ENCODE assay signal across 10 cellular contexts in the genomic region with DNA sequence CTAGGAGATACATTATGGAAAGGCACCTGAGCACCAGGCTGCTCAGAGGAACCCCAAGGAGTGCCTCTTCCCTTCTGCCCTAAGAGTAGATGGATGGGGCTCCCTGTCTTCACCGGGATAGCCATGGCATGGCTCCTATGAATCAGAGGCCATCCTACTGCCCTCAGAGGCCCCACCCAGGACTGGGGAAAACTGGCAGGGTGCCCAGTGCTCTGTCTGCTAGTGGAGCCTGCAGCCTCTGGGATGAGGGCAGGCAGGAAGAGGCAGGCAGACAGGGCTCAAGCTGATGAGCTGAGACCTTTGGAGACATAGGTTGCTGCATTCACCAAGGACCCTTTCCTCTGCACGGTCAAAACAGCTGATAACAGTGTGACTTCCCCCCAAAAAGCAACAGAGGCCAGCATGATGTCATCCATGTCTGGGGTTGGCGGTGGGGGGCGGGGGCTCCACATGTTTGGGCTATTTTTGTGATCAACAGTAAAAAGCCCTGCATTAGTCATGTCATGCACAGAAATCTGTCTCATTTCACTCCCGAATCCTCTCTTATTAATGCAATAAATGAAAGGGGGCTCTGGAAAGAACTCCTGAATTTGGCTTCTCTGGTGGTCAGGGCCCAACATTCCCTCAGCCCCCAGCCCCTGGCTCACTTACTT.
DNase-seq lines count a peak whose midpoint lies in the region; ATAC-seq and TF ChIP-seq lines count a peak whose summit lies in the region.
"Had no signal": no experiment of that assay in that cellular context is flagged by ENCODE, and none has a peak within 500 bp of the region (broad histone marks: within the 10 kb centered on the region; RNA-seq: fewer than 3 reads in every experiment).

No MANE protein-coding gene starts in this region.

- H2BK5ac ChIP-seq in H9 (ENCODE audit: insufficient read length, low read length): no peak overlapping the region

- H3K27ac Mint-ChIP-seq in osteocyte (ENCODE audit: unreplicated experiment): peak overlapping the region; percentile 50
- H3K27ac Mint-ChIP-seq in activated T-cell treated with anti-CD3 and anti-CD28 coated beads, Interleukin-2, amount 50 U/mL, for 24 hours: no peak overlapping the region
- no peak overlapping the region for H3K27ac Mint-ChIP-seq in H9
- no peak overlapping the region for H3K27ac Mint-ChIP-seq in stimulated activated effector memory CD8-positive, alpha-beta T cell treated with anti-CD3 and anti-CD28 coated beads, Interleukin-12 subunit alpha, Interleukin-12 subunit beta, amount 100 ng/mL, for 72 hours
- H3K27ac Mint-ChIP-seq: T-helper 17 cell had no signal

- H3K9me2 ChIP-seq in PC-3 (replicated peaks; ENCODE audit: low read length): no peaks in the 10 kb centered on the region

- H2BK15ac ChIP-seq in H9 (ENCODE audit: low read depth, low read length): no peak overlapping the region

- H3K23me2 ChIP-seq in H9 (ENCODE audit: insufficient read length, low read depth, low read length, poor library complexity, severe bottlenecking): no peaks in the 10 kb centered on the region

- H2BK20ac ChIP-seq in H9 (ENCODE audit: low read depth, low read length, poor library complexity, severe bottlenecking): no peak overlapping the region

- no peak overlapping the region for H3K14ac ChIP-seq in H9 (ENCODE audit: insufficient read depth, low read length)

- no peak overlapping the region for H3K4me2 ChIP-seq in PC-3 (ENCODE audit: low read length)
- no peak overlapping the region for H3K4me2 ChIP-seq in H9 (ENCODE audit: insufficient read depth, insufficient read length, low read length)

- POLR2A ChIA-PET in PC-3 (lab: Charles Lee; ENCODE audit: unreplicated experiment): no interaction called here

- H3K4me1 Mint-ChIP-seq in osteocyte (ENCODE audit: unreplicated experiment): peaks cover 18% of the 10 kb centered on the region
- no peaks in the 10 kb centered on the region for H3K4me1 Mint-ChIP-seq in activated T-cell treated with anti-CD3 and anti-CD28 coated beads, Interleukin-2, amount 50 U/mL, for 24 hours (ENCODE audit: low read depth)
- no peaks in the 10 kb centered on the region for H3K4me1 Mint-ChIP-seq in H9
- no peaks in the 10 kb centered on the region for H3K4me1 Mint-ChIP-seq in stimulated activated effector memory CD8-positive, alpha-beta T cell treated with anti-CD3 and anti-CD28 coated beads, Interleukin-12 subunit alpha, Interleukin-12 subunit beta, amount 100 ng/mL, for 72 hours
- H3K4me1 Mint-ChIP-seq: T-helper 17 cell had no signal

- H3K27me3 Mint-ChIP-seq in osteocyte (ENCODE audit: unreplicated experiment) (no peaks in the 10 kb centered on the region), H9 (ENCODE audit: low read depth) (peaks cover 2% of the 10 kb centered on the region; the same call in 1 of the 2 replicates)
- peaks cover 13% of the 10 kb centered on the region for H3K27me3 Mint-ChIP-seq in activated T-cell treated with anti-CD3 and anti-CD28 coated beads, Interleukin-2, amount 50 U/mL, for 24 hours
- H3K27me3 Mint-ChIP-seq: T-helper 17 cell had no signal

- H3K36me3 ChIP-seq in PC-3 (ENCODE audit: low read depth, low read length): no peaks in the 10 kb centered on the region

- WGBS in H9 (ENCODE audit: extremely low coverage, insufficient read length, low lambda C conversion rate): no CpG with 5 or more reads among the region's 5 CpGs

- no peak overlapping the region for H4K5ac ChIP-seq in H9 (ENCODE audit: insufficient read length, low read depth, low read length)

- no peak overlapping the region for H2BK12ac ChIP-seq in H9 (ENCODE audit: insufficient read length, low read depth, low read length)

- no peak overlapping the region for H2AK5ac ChIP-seq in H9 (ENCODE audit: insufficient read length, low read length)

- DNase-seq in EL: peak; percentile 86
- DNase-seq in PC-3: peak; percentile 63
- DNase-seq in epithelial cell of esophagus (ENCODE audit: low read depth): peak; percentile 31
- peak; percentile 89 for DNase-seq in osteocyte (ENCODE audit: extremely low spot score, unreplicated experiment)
- no peak for DNase-seq in DMS79 treated with DMSO at 0.1 percent for 48 hours (lab: John Stamatoyannopoulos, UW)
- no peak for DNase-seq in activated T-cell treated with anti-CD3 and anti-CD28 coated beads, Interleukin-2, amount 50 U/mL, for 24 hours
- DNase-seq in H9: no peak
- no peak for DNase-seq in stimulated activated effector memory CD8-positive, alpha-beta T cell treated with anti-CD3 and anti-CD28 coated beads, Interleukin-12 subunit alpha, Interleukin-12 subunit beta, amount 100 ng/mL, for 72 hours (ENCODE audit: low spot score in 2 of 2)
- DNase-seq: GF-D8, T-helper 17 cell had no signal

- H3K9ac ChIP-seq in PC-3 (ENCODE audit: low read length): no peak overlapping the region
- no peak overlapping the region for H3K9ac ChIP-seq in H9 (ENCODE audit: extremely low read depth, insufficient read length, low read length)

- H2AFZ ChIP-seq in PC-3 (ENCODE audit: low read length) (no peak overlapping the region), H9 (ENCODE audit: low read length) (no peak overlapping the region)

- H3K27ac ChIP-seq in PC-3 (ENCODE audit: low read length) (no peak overlapping the region), H9 (ENCODE audit: insufficient read length, low read depth, low read length) (no peak overlapping the region)

- H3K79me2 ChIP-seq in PC-3 (ENCODE audit: low read length) (no peaks in the 10 kb centered on the region), H9 (ENCODE audit: insufficient read depth, low read length) (no peaks in the 10 kb centered on the region)

- no peak overlapping the region for H3K56ac ChIP-seq in H9 (ENCODE audit: insufficient read length, low read depth, low read length)

- H3K27me3 ChIP-seq in PC-3 (ENCODE audit: low read length) (no peaks in the 10 kb centered on the region), H9 (ENCODE audit: insufficient read depth, low read length) (no peaks in the 10 kb centered on the region)

- H3K4me3 Mint-ChIP-seq in osteocyte (ENCODE audit: unreplicated experiment) (no peak overlapping the region), H9 (no peak overlapping the region)
- H3K4me3 Mint-ChIP-seq in activated T-cell treated with anti-CD3 and anti-CD28 coated beads, Interleukin-2, amount 50 U/mL, for 24 hours: no peak overlapping the region
- H3K4me3 Mint-ChIP-seq in stimulated activated effector memory CD8-positive, alpha-beta T cell treated with anti-CD3 and anti-CD28 coated beads, Interleukin-12 subunit alpha, Interleukin-12 subunit beta, amount 100 ng/mL, for 72 hours: no peak overlapping the region
- H3K4me3 Mint-ChIP-seq: T-helper 17 cell had no signal

- no peaks in the 10 kb centered on the region for H4K20me1 ChIP-seq in PC-3 (ENCODE audit: low read length)
- H4K20me1 ChIP-seq in H9 (ENCODE audit: control insufficient read depth, insufficient read depth, insufficient read length): no peaks in the 10 kb centered on the region

- H3K79me1 ChIP-seq in H9 (ENCODE audit: insufficient read depth, low read depth, low read length, poor library complexity, severe bottlenecking): no peaks in the 10 kb centered on the region

- no peak overlapping the region for H3K18ac ChIP-seq in H9 (ENCODE audit: insufficient read length, low read depth, low read length)

- CTCF ChIA-PET in PC-3 (lab: Charles Lee): no interaction called here

- H3K9me3 ChIP-seq in PC-3 (ENCODE audit: low read length): no peaks in the 10 kb centered on the region
- peaks cover 45% of the 10 kb centered on the region for H3K9me3 ChIP-seq in H9 (ENCODE audit: control insufficient read depth, low read depth, low read length)

- no peak overlapping the region for H4K91ac ChIP-seq in H9 (ENCODE audit: insufficient read length, low read depth, low read length)

- ATAC-seq in PC-3: peak; percentile 79
- no peak for ATAC-seq in stimulated activated effector memory CD8-positive, alpha-beta T cell treated with anti-CD3 and anti-CD28 coated beads, Interleukin-12 subunit alpha, Interleukin-12 subunit beta, amount 100 ng/mL, for 72 hours
- ATAC-seq: T-helper 17 cell had no signal

- H4K8ac ChIP-seq in H9 (replicated peaks; ENCODE audit: insufficient read length, low read depth, low read length): no peak overlapping the region

- TF ChIP-seq CTCF in PC-3 (conservative IDR thresholded peaks at IDR 0.05; ENCODE audit: low read depth, low read length): no peak
- no peak for TF ChIP-seq CTCF in epithelial cell of esophagus (IDR thresholded peaks at IDR 0.05; ENCODE audit: insufficient read depth, low read depth, low read length, missing control alignments)
- TF ChIP-seq CTCF in osteocyte (IDR thresholded peaks at IDR 0.05): no peak
- TF ChIP-seq CTCF in H9 (conservative IDR thresholded peaks at IDR 0.05): no peak

- no peak overlapping the region for H2BK120ac ChIP-seq in H9 (ENCODE audit: low read depth, low read length, poor library complexity, severe bottlenecking)

- H3F3A ChIP-seq in PC-3 (ENCODE audit: low read length, unreplicated experiment): no peaks in the 10 kb centered on the region

- intact Hi-C loops in PC-3 (cut with micrococcal nuclease): no loop called here

- no peak overlapping the region for H3K4ac ChIP-seq in H9 (ENCODE audit: low read depth, low read length)

- H3K9me3 Mint-ChIP-seq in osteocyte (ENCODE audit: unreplicated experiment): no peaks in the 10 kb centered on the region
- no peaks in the 10 kb centered on the region for H3K9me3 Mint-ChIP-seq in activated T-cell treated with anti-CD3 and anti-CD28 coated beads, Interleukin-2, amount 50 U/mL, for 24 hours
- peaks cover 73 to 74% of the 10 kb centered on the region in 2 experiments for H3K9me3 Mint-ChIP-seq in H9
- H3K9me3 Mint-ChIP-seq in stimulated activated effector memory CD8-positive, alpha-beta T cell treated with anti-CD3 and anti-CD28 coated beads, Interleukin-12 subunit alpha, Interleukin-12 subunit beta, amount 100 ng/mL, for 72 hours: no peaks in the 10 kb centered on the region

- H3K4me3 ChIP-seq in PC-3 (ENCODE audit: low read length) (no peak overlapping the region), epithelial cell of esophagus (ENCODE audit: low read length) (no peak overlapping the region)

- H3K4me1 ChIP-seq in PC-3 (ENCODE audit: insufficient read depth, low read length) (0 out of 2 replicates have a peak, but pooled peaks cover 8% of the 10 kb centered on the region), H9 (ENCODE audit: insufficient read depth, low read length) (no peaks in the 10 kb centered on the region)

- no TSS peak for BruUV-seq in PC-3 (replicated peaks; lab: Mats Ljungman, UMichigan)

- H3K36me3 Mint-ChIP-seq in osteocyte (ENCODE audit: unreplicated experiment) (no peaks in the 10 kb centered on the region), H9 (ENCODE audit: insufficient read depth in 1 of 3, low read depth in 3 of 3) (no peaks in the 10 kb centered on the region; a peak in 1 of 7 replicates)
- H3K36me3 Mint-ChIP-seq in activated T-cell treated with anti-CD3 and anti-CD28 coated beads, Interleukin-2, amount 50 U/mL, for 24 hours (ENCODE audit: low read depth): no peaks in the 10 kb centered on the region
- no peaks in the 10 kb centered on the region for H3K36me3 Mint-ChIP-seq in stimulated activated effector memory CD8-positive, alpha-beta T cell treated with anti-CD3 and anti-CD28 coated beads, Interleukin-12 subunit alpha, Interleukin-12 subunit beta, amount 100 ng/mL, for 72 hours

- H3K23ac ChIP-seq in H9 (ENCODE audit: insufficient read length, low read depth, low read length): no peak overlapping the region

- H3T11ph ChIP-seq in H9 (ENCODE audit: low read length): no peak overlapping the region

Comparison
In these comparisons a context has a peak if more than half of its experiments do, and no peak if none do; other contexts are left out.
1. DNase-seq: peak in EL (single experiment), PC-3 (single experiment), epithelial cell of esophagus (single experiment) and osteocyte (single experiment); none in DMS79 treated with DMSO at 0.1 percent for 48 hours (single experiment), activated T-cell treated with anti-CD3 and anti-CD28 coated beads, Interleukin-2, amount 50 U/mL, for 24 hours (single experiment), H9 (single experiment) and stimulated activated effector memory CD8-positive, alpha-beta T cell treated with anti-CD3 and anti-CD28 coated beads, Interleukin-12 subunit alpha, Interleukin-12 subunit beta, amount 100 ng/mL, for 72 hours (0 of 2).